ENCODE assay signal across 1 cellular context in the genomic region with DNA sequence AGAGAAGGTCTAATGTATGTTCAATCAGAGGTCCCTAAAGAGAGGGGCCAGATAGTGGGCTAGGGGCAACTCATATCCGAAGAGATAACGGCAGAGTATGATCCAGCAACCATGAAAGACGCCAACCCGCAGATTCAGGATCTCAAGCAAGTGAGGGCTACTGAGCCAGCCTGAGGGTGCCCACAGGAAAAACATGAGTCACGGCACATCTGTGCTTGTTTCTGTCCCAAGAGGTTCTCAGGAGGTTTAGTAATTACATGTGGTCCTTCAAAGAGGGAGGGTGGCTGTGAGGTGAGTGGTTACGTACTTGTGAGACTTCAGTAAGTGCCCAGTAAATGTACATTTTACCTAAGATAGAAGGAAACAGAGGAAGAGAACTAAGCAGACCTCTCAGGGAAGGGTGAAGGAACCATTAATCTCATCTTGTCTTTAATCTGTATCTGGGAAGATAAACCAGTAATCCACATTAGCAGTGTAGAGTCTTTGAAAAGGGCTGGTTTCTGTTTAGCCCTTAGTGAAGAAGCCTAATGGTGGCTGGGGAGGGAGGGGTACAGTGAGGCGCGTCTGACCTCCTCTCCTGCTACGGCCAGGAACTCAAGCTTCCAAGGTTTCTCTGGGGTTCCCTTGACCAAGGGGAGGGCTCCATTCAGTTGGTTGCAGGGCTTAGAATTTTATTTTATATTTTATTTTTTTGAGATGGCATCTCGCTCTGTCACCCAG.
TF ChIP-seq lines count a peak whose summit lies in the region.

No MANE protein-coding gene starts in this region.

TF ChIP-seq in SK-N-SH, 30 proteins besides CTCF, POLR2A, EP300 and RAD21:
- TF ChIP-seq JUND (IDR thresholded peaks at IDR 0.05), result no peak
- no peak for TF ChIP-seq GATA2 (CRISPR knock-in tag; IDR thresholded peaks at IDR 0.05)
- no peak for TF ChIP-seq EZH2phosphoT487 (IDR thresholded peaks at IDR 0.05; ENCODE audit: borderline replicate concordance, low read depth)
- TF ChIP-seq TEAD4 (IDR thresholded peaks at IDR 0.05; ENCODE audit: borderline replicate concordance, insufficient read depth), result no peak
- TF ChIP-seq CHD2 (IDR thresholded peaks at IDR 0.05; ENCODE audit: low read length, partially characterized antibody), result no peak
- TF ChIP-seq GABPA (IDR thresholded peaks at IDR 0.05; ENCODE audit: low read depth), result no peak
- TF ChIP-seq, protein P1, sequence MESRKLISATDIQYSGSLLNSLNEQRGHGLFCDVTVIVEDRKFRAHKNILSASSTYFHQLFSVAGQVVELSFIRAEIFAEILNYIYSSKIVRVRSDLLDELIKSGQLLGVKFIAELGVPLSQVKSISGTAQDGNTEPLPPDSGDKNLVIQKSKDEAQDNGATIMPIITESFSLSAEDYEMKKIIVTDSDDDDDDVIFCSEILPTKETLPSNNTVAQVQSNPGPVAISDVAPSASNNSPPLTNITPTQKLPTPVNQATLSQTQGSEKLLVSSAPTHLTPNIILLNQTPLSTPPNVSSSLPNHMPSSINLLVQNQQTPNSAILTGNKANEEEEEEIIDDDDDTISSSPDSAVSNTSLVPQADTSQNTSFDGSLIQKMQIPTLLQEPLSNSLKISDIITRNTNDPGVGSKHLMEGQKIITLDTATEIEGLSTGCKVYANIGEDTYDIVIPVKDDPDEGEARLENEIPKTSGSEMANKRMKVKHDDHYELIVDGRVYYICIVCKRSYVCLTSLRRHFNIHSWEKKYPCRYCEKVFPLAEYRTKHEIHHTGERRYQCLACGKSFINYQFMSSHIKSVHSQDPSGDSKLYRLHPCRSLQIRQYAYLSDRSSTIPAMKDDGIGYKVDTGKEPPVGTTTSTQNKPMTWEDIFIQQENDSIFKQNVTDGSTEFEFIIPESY (IDR thresholded peaks at IDR 0.05; ENCODE audit: borderline replicate concordance, low read depth), result no peak
- no peak for TF ChIP-seq RXRA (IDR thresholded peaks at IDR 0.05; ENCODE audit: borderline replicate concordance, low read depth)
- TF ChIP-seq YY1 (IDR thresholded peaks at IDR 0.05; ENCODE audit: low read depth), result no peak
- no peak for TF ChIP-seq SIN3A (IDR thresholded peaks at IDR 0.05; ENCODE audit: borderline replicate concordance, low read depth, low read length)
